13 cellular contexts compared by ENCODE assay signal in genomic region chr12:80551897-80552296, GRCh38.
DNase-seq lines count a peak whose midpoint lies in the region; ATAC-seq and TF ChIP-seq lines count a peak whose summit lies in the region.
"Had no signal": no experiment of that assay in that cellular context is flagged by ENCODE, and none has a peak within 500 bp of the region (broad histone marks: within the 10 kb centered on the region; RNA-seq: fewer than 3 reads in every experiment).

No MANE protein-coding gene starts in this region.

- H3K4me1 Mint-ChIP-seq in stimulated activated naive B cell treated with anti-CD40 and anti-IgM and Interleukin-4, amounts not matched to agents 10 μg/mL and 1 μg/mL and 100 μg/mL, for 72 hours, result no peaks in the 10 kb centered on the region
- H3K4me1 Mint-ChIP-seq in glutamatergic neuron (ENCODE audit: low read depth, unreplicated experiment), result no peaks in the 10 kb centered on the region
- H3K4me1 Mint-ChIP-seq: activated naive CD8-positive, alpha-beta T cell treated with anti-CD3 and anti-CD28 coated beads, Interleukin-2, amount 10 ng/mL, durations not matched to agents 7 days and 5 days; neural progenitor cell had no signal

- no peak for TF ChIP-seq CTCF in glutamatergic neuron (IDR thresholded peaks at IDR 0.05; ENCODE audit: partially characterized antibody, unreplicated experiment)

- peak; percentile 99 for DNase-seq in ELR (ENCODE audit: low read depth)
- DNase-seq in NCI-H524 (lab: John Stamatoyannopoulos, UW), result peak; percentile 38 to 67
- DNase-seq in epithelial cell of prostate (ENCODE audit: low read depth, low spot score), result peak; percentile 79
- peak; percentile 88 for DNase-seq in skeletal muscle cell (ENCODE audit: low read depth)
- DNase-seq in NCI-H1436 treated with DMSO at 0.1 percent for 48 hours (lab: John Stamatoyannopoulos, UW), result no peak
- DNase-seq in stimulated activated naive B cell treated with anti-CD40 and anti-IgM and Interleukin-4, amounts not matched to agents 10 μg/mL and 1 μg/mL and 100 μg/mL, for 72 hours, result no peak
- DNase-seq in glutamatergic neuron, result no peak
- no peak for DNase-seq in NCI-H1930 (lab: John Stamatoyannopoulos, UW)
- DNase-seq: activated CD4-positive, CD25-positive, alpha-beta regulatory T cell; activated naive CD8-positive, alpha-beta T cell treated with anti-CD3 and anti-CD28 coated beads, Interleukin-2, amount 10 ng/mL, durations not matched to agents 7 days and 5 days; hypothalamus; NCI-H510A treated with DMSO at 0.1 percent for 48 hours had no signal

- no peaks in the 10 kb centered on the region for H3K36me3 Mint-ChIP-seq in stimulated activated naive B cell treated with anti-CD40 and anti-IgM and Interleukin-4, amounts not matched to agents 10 μg/mL and 1 μg/mL and 100 μg/mL, for 72 hours
- no peaks in the 10 kb centered on the region for H3K36me3 Mint-ChIP-seq in glutamatergic neuron (ENCODE audit: unreplicated experiment)
- H3K36me3 Mint-ChIP-seq: activated naive CD8-positive, alpha-beta T cell treated with anti-CD3 and anti-CD28 coated beads, Interleukin-2, amount 10 ng/mL, durations not matched to agents 7 days and 5 days; neural progenitor cell had no signal

- H3K27me3 Mint-ChIP-seq in stimulated activated naive B cell treated with anti-CD40 and anti-IgM and Interleukin-4, amounts not matched to agents 10 μg/mL and 1 μg/mL and 100 μg/mL, for 72 hours, result no peaks in the 10 kb centered on the region
- H3K27me3 Mint-ChIP-seq in glutamatergic neuron (ENCODE audit: unreplicated experiment), result no peaks in the 10 kb centered on the region
- H3K27me3 Mint-ChIP-seq: activated naive CD8-positive, alpha-beta T cell treated with anti-CD3 and anti-CD28 coated beads, Interleukin-2, amount 10 ng/mL, durations not matched to agents 7 days and 5 days had no signal

- H3K9me3 Mint-ChIP-seq in stimulated activated naive B cell treated with anti-CD40 and anti-IgM and Interleukin-4, amounts not matched to agents 10 μg/mL and 1 μg/mL and 100 μg/mL, for 72 hours, result no peaks in the 10 kb centered on the region
- H3K9me3 Mint-ChIP-seq in glutamatergic neuron (ENCODE audit: unreplicated experiment), result no peaks in the 10 kb centered on the region
- H3K9me3 Mint-ChIP-seq: activated naive CD8-positive, alpha-beta T cell treated with anti-CD3 and anti-CD28 coated beads, Interleukin-2, amount 10 ng/mL, durations not matched to agents 7 days and 5 days; neural progenitor cell had no signal

- no peak overlapping the region for H3K27ac Mint-ChIP-seq in stimulated activated naive B cell treated with anti-CD40 and anti-IgM and Interleukin-4, amounts not matched to agents 10 μg/mL and 1 μg/mL and 100 μg/mL, for 72 hours
- H3K27ac Mint-ChIP-seq in glutamatergic neuron (ENCODE audit: unreplicated experiment), result no peak overlapping the region
- H3K27ac Mint-ChIP-seq: activated naive CD8-positive, alpha-beta T cell treated with anti-CD3 and anti-CD28 coated beads, Interleukin-2, amount 10 ng/mL, durations not matched to agents 7 days and 5 days; neural progenitor cell had no signal

- no peak for ATAC-seq in stimulated activated naive B cell treated with anti-CD40 and anti-IgM and Interleukin-4, amounts not matched to agents 10 μg/mL and 1 μg/mL and 100 μg/mL, for 72 hours (replicated peaks)

- H3K27ac ChIP-seq in epithelial cell of prostate, result peak overlapping the region; percentile 1
- H3K27ac ChIP-seq: neural progenitor cell had no signal

- H3K4me3 ChIP-seq in skeletal muscle cell (ENCODE audit: low read depth, low read length), result no peak overlapping the region
- H3K4me3 ChIP-seq: neural progenitor cell had no signal

- H3K4me3 Mint-ChIP-seq in stimulated activated naive B cell treated with anti-CD40 and anti-IgM and Interleukin-4, amounts not matched to agents 10 μg/mL and 1 μg/mL and 100 μg/mL, for 72 hours, result no peak overlapping the region
- no peak overlapping the region for H3K4me3 Mint-ChIP-seq in glutamatergic neuron (ENCODE audit: unreplicated experiment)
- H3K4me3 Mint-ChIP-seq: activated naive CD8-positive, alpha-beta T cell treated with anti-CD3 and anti-CD28 coated beads, Interleukin-2, amount 10 ng/mL, durations not matched to agents 7 days and 5 days; neural progenitor cell had no signal

Comparison
In these comparisons a context has a peak if more than half of its experiments do, and no peak if none do; other contexts are left out.
1. DNase-seq: peak in ELR (single experiment), NCI-H524 (2 of 2), epithelial cell of prostate (single experiment) and skeletal muscle cell (single experiment); none in NCI-H1436 treated with DMSO at 0.1 percent for 48 hours (single experiment), stimulated activated naive B cell treated with anti-CD40 and anti-IgM and Interleukin-4, amounts not matched to agents 10 μg/mL and 1 μg/mL and 100 μg/mL, for 72 hours (single experiment), glutamatergic neuron (single experiment) and NCI-H1930 (0 of 2).